Comparison of ENCODE assay signal across 13 cellular contexts in genomic region chr1:173050865-173051264, GRCh38. TPM values are rescaled to one million over a fixed set of nuclear protein-coding genes. Genes with fewer than 3 reads are reported as not detected.
A peak's percentile ranks its signal among the peaks of the same experiment; 100 is the strongest.
DNase-seq lines count a peak whose midpoint lies in the region; ATAC-seq and TF ChIP-seq lines count a peak whose summit lies in the region.
"Had no signal": no experiment of that assay in that cellular context is flagged by ENCODE, and none has a peak within 500 bp of the region (broad histone marks: within the 10 kb centered on the region; RNA-seq: fewer than 3 reads in every experiment).

TSS of gene TNFSF18 (minus strand) at chr1:173050941. CDS start at chr1:173050896, 45 bp downstream.

- H3F3A ChIP-seq in GM23338 (replicated peaks; ENCODE audit: low read depth), result no peaks in the 10 kb centered on the region

- H3K4me1 ChIP-seq in GM23338 (ENCODE audit: insufficient read depth), result no peaks in the 10 kb centered on the region

- no peaks in the 10 kb centered on the region for H3K36me3 Mint-ChIP-seq in GM23338 (ENCODE audit: low read depth)
- H3K36me3 Mint-ChIP-seq in activated CD4-positive, alpha-beta memory T cell treated with anti-CD3 and anti-CD28 coated beads for 36 hours, result no peaks in the 10 kb centered on the region
- H3K36me3 Mint-ChIP-seq: activated naive CD4-positive, alpha-beta T cell treated with anti-CD3 and anti-CD28 coated beads, Interleukin-2, amount 10 ng/mL, durations not matched to agents 7 days and 5 days had no signal

- H3K27ac Mint-ChIP-seq in GM23338, result peak within 1 kb of the TSS; percentile 20; the same call in 1 of the 2 replicates
- H3K27ac Mint-ChIP-seq in activated CD4-positive, alpha-beta memory T cell treated with anti-CD3 and anti-CD28 coated beads for 36 hours, result no peak within 1 kb of the TSS
- H3K27ac Mint-ChIP-seq: activated naive CD4-positive, alpha-beta T cell treated with anti-CD3 and anti-CD28 coated beads, Interleukin-2, amount 10 ng/mL, durations not matched to agents 7 days and 5 days had no signal

- H3K4me2 ChIP-seq in GM23338, result no peak within 1 kb of the TSS

- CTCF ChIA-PET in activated CD4-positive, alpha-beta memory T cell treated with anti-CD3 and anti-CD28 coated beads for 36 hours (lab: Charles Lee), result interaction anchor here (0.7 kb wide), 1 partner anchor 239 kb away, joined by 5 read pairs; no protein-coding TSS in a partner anchor

- no peak within 1 kb of the TSS for H2AFZ ChIP-seq in GM23338

- H3K36me3 ChIP-seq in GM23338 (ENCODE audit: insufficient read depth), result no peaks in the 10 kb centered on the region
- H3K36me3 ChIP-seq in SK-N-MC (ENCODE audit: insufficient read depth, low read length), result no peaks in the 10 kb centered on the region

- no peaks in the 10 kb centered on the region for H3K9me3 Mint-ChIP-seq in GM23338
- no peaks in the 10 kb centered on the region for H3K9me3 Mint-ChIP-seq in activated CD4-positive, alpha-beta memory T cell treated with anti-CD3 and anti-CD28 coated beads for 36 hours
- H3K9me3 Mint-ChIP-seq: activated naive CD4-positive, alpha-beta T cell treated with anti-CD3 and anti-CD28 coated beads, Interleukin-2, amount 10 ng/mL, durations not matched to agents 7 days and 5 days had no signal

- H3K9me2 ChIP-seq in GM23338 (ENCODE audit: insufficient read depth), result no peaks in the 10 kb centered on the region

- no peaks in the 10 kb centered on the region for H3K9me3 ChIP-seq in SK-N-MC (ENCODE audit: low read depth, low read length)

- POLR2A ChIA-PET in activated CD4-positive, alpha-beta memory T cell treated with anti-CD3 and anti-CD28 coated beads for 36 hours (lab: Charles Lee), result no interaction called here

- no peaks in the 10 kb centered on the region for H3K4me1 Mint-ChIP-seq in GM23338
- H3K4me1 Mint-ChIP-seq in activated CD4-positive, alpha-beta memory T cell treated with anti-CD3 and anti-CD28 coated beads for 36 hours (ENCODE audit: low read depth), result peaks cover 3% of the 10 kb centered on the region
- H3K4me1 Mint-ChIP-seq: activated naive CD4-positive, alpha-beta T cell treated with anti-CD3 and anti-CD28 coated beads, Interleukin-2, amount 10 ng/mL, durations not matched to agents 7 days and 5 days had no signal

- H3K27me3 Mint-ChIP-seq in GM23338 (ENCODE audit: insufficient read depth, low read depth, poor library complexity), result no peaks in the 10 kb centered on the region
- no peaks in the 10 kb centered on the region for H3K27me3 Mint-ChIP-seq in activated CD4-positive, alpha-beta memory T cell treated with anti-CD3 and anti-CD28 coated beads for 36 hours

- H3K9ac ChIP-seq in SK-N-MC (ENCODE audit: insufficient read length), result no peak within 1 kb of the TSS

- H3K4me3 Mint-ChIP-seq in GM23338, result no peak within 1 kb of the TSS
- no peak within 1 kb of the TSS for H3K4me3 Mint-ChIP-seq in activated CD4-positive, alpha-beta memory T cell treated with anti-CD3 and anti-CD28 coated beads for 36 hours
- H3K4me3 Mint-ChIP-seq: activated naive CD4-positive, alpha-beta T cell treated with anti-CD3 and anti-CD28 coated beads, Interleukin-2, amount 10 ng/mL, durations not matched to agents 7 days and 5 days had no signal

- DNase-seq in GM23338 (ENCODE audit: low spot score) (no peak), SK-N-MC (ENCODE audit: low read depth, low spot score) (peak; percentile 28), foreskin fibroblast (peak; percentile 72 to 83), pons (ENCODE audit: low spot score) (peak; percentile 47), Kasumi-1 (lab: John Stamatoyannopoulos, UW) (no peak), islet precursor cell (no peak)
- no peak for DNase-seq in activated CD8-positive, alpha-beta memory T cell treated with anti-CD3 and anti-CD28 coated beads, Interleukin-2, amount 50 U/mL, for 4 hours
- no peak for DNase-seq in activated CD4-positive, alpha-beta memory T cell treated with anti-CD3 and anti-CD28 coated beads for 36 hours
- DNase-seq: activated CD4-positive, CD25-positive, alpha-beta regulatory T cell treated with anti-CD3 and anti-CD28 coated beads, Interleukin-2, amount 50 U/mL, for 72 hours; activated naive CD4-positive, alpha-beta T cell treated with anti-CD3 and anti-CD28 coated beads, Interleukin-2, amount 10 ng/mL, durations not matched to agents 7 days and 5 days; DMS79 treated with DMSO at 0.1 percent for 48 hours; NCI-H1105 treated with DMSO at 0.1 percent for 48 hours; stimulated activated CD4-positive, alpha-beta T cell treated with anti-CD3 and anti-CD28 coated beads, Interleukin-4, amount 100 ng/mL, for 1 hour had no signal

- H3K4me3 ChIP-seq in GM23338, result no peak within 1 kb of the TSS
- H3K4me3 ChIP-seq in SK-N-MC, result no peak within 1 kb of the TSS
- H3K4me3 ChIP-seq in foreskin fibroblast (ENCODE audit: low read depth in 1 of 2, low read length in 2 of 2), result no peak within 1 kb of the TSS

- intact Hi-C loops in activated CD4-positive, alpha-beta memory T cell treated with anti-CD3 and anti-CD28 coated beads for 36 hours (cut with micrococcal nuclease), result no loop called here

- ATAC-seq in GM23338, result no peak

- no peaks in the 10 kb centered on the region for H3K27me3 ChIP-seq in GM23338 (ENCODE audit: insufficient read depth)

- no peaks in the 10 kb centered on the region for H4K20me1 ChIP-seq in GM23338 (replicated peaks; ENCODE audit: insufficient read depth)

- no peaks in the 10 kb centered on the region for H3K79me2 ChIP-seq in GM23338 (replicated peaks; ENCODE audit: insufficient read depth)

- no peak for TF ChIP-seq CTCF in GM23338 (conservative IDR thresholded peaks at IDR 0.05; ENCODE audit: low read depth in 2 of 2)
- TF ChIP-seq CTCF in foreskin fibroblast (IDR thresholded peaks at IDR 0.05; ENCODE audit: low read depth, low read length), result no peak

- H3K27ac ChIP-seq in GM23338 (ENCODE audit: low read depth), result no peak within 1 kb of the TSS
- no peak within 1 kb of the TSS for H3K27ac ChIP-seq in SK-N-MC

TF ChIP-seq in GM23338, 12 proteins besides CTCF, POLR2A, EP300 and RAD21:
- no peak for TF ChIP-seq ZNF331 (CRISPR knock-in tag; IDR thresholded peaks at IDR 0.05; ENCODE audit: low read depth)

RNA-seq across cellular contexts. Expression of gene TNFSF18, which starts in this region (rescaled TPM):
- total RNA-seq in GM23338 (2014; rRNA removed; shearing (Covaris generic)), result not detected in 2 replicates
- polyA plus RNA-seq in GM23338 (2016; fragmentation: Nextera tagmentation; extraction: Ambion mirVana), result not detected in 2 replicates
- total RNA-seq in activated CD4-positive, alpha-beta memory T cell treated with anti-CD3 and anti-CD28 coated beads for 36 hours, result not detected

Comparison
In these comparisons a context has a peak if more than half of its experiments do, and no peak if none do; other contexts are left out.
1. DNase-seq: peak in SK-N-MC (single experiment), foreskin fibroblast (2 of 2) and pons (single experiment); none in GM23338 (single experiment), Kasumi-1 (0 of 2), activated CD8-positive, alpha-beta memory T cell treated with anti-CD3 and anti-CD28 coated beads, Interleukin-2, amount 50 U/mL, for 4 hours (single experiment), islet precursor cell (single experiment) and activated CD4-positive, alpha-beta memory T cell treated with anti-CD3 and anti-CD28 coated beads for 36 hours (single experiment).